ENCODE assay signal across 21 cellular contexts in the genomic region with DNA sequence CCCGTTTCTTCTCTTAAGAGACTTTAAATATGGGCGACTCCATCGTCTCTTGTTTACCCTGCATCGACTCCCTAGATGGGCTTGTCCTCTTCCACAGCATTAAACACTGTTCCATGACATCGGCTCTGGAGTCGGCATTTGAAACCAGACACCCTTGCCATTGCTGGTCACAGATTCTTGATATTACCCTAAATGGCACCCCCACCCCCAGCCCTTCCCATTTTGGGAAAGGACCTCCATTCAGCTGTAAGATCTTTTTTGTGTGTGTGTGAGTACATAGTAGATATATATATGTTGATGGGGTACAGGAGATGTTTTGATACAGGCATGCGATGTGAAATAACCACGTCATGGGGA. TPM values are rescaled to one million over a fixed set of nuclear protein-coding genes. Genes with fewer than 3 reads are reported as not detected.
DNase-seq lines count a peak whose midpoint lies in the region; ATAC-seq and TF ChIP-seq lines count a peak whose summit lies in the region.
"Had no signal": no experiment of that assay in that cellular context is flagged by ENCODE, and none has a peak within 500 bp of the region (broad histone marks: within the 10 kb centered on the region; RNA-seq: fewer than 3 reads in every experiment).

No MANE protein-coding gene starts in this region.

- CTCF ChIA-PET in activated CD8-positive, alpha-beta memory T cell treated with anti-CD3 and anti-CD28 coated beads, Interleukin-2, amount 10 ng/mL, durations not matched to agents 7 days and 5 days (lab: Charles Lee): no interaction called here

- H3K9me2 ChIP-seq in GM23338 (ENCODE audit: insufficient read depth): 0 out of 2 replicates have a peak, but pooled peaks cover 6% of the 10 kb centered on the region

- TF ChIP-seq CTCF in endodermal cell (conservative IDR thresholded peaks at IDR 0.05) (no peak), parathyroid adenoma (IDR thresholded peaks at IDR 0.05) (no peak), transverse colon (IDR thresholded peaks at IDR 0.05) (no peak), GM23338 (conservative IDR thresholded peaks at IDR 0.05; ENCODE audit: low read depth in 2 of 2) (no peak)

- H3K4me3 ChIP-seq in endodermal cell (ENCODE audit: low read length): no peak overlapping the region
- H3K4me3 ChIP-seq in parathyroid adenoma (ENCODE audit: low read depth, low read length): no peak overlapping the region
- no peak overlapping the region for H3K4me3 ChIP-seq in transverse colon
- H3K4me3 ChIP-seq in GM23338: no peak overlapping the region
- H3K4me3 ChIP-seq: A549 had no signal

- H3K9ac ChIP-seq in endodermal cell (ENCODE audit: extremely low read depth, low read length, poor library complexity, severe bottlenecking) (no peak overlapping the region), parathyroid adenoma (no peak overlapping the region)

- H3K4me1 ChIP-seq in endodermal cell (ENCODE audit: control insufficient read depth, insufficient read depth, low read length) (no peaks in the 10 kb centered on the region), parathyroid adenoma (peaks cover 3% of the 10 kb centered on the region), transverse colon (peaks cover 14 to 20% (median 19%) of the 10 kb centered on the region in 4 donors), GM23338 (ENCODE audit: insufficient read depth) (no peaks in the 10 kb centered on the region)
- H3K4me1 ChIP-seq: A549 had no signal

- DNase-seq in activated CD8-positive, alpha-beta memory T cell treated with anti-CD3 and anti-CD28 coated beads, Interleukin-2, amount 10 ng/mL, durations not matched to agents 7 days and 5 days: peak; percentile 23
- DNase-seq in activated CD8-positive, alpha-beta memory T cell treated with anti-CD3 and anti-CD28 coated beads, Interleukin-2, amount 50 U/mL, for 48 hours: no peak
- DNase-seq in endodermal cell: peak; percentile 20
- peak; percentile 7 for DNase-seq in transverse colon
- DNase-seq in effector CD4-positive, alpha-beta T cell: no peak
- DNase-seq in GM23338 (ENCODE audit: low spot score): no peak
- DNase-seq: activated CD4-positive, CD25-positive, alpha-beta regulatory T cell; activated naive CD8-positive, alpha-beta T cell treated with anti-CD3 and anti-CD28 coated beads, Interleukin-2, amount 10 ng/mL, durations not matched to agents 7 days and 5 days; EL; NCI-H2107; NCI-H510A treated with DMSO at 0.1 percent for 48 hours; RPMI8226; stimulated activated CD4-positive, alpha-beta T cell treated with anti-CD3 and anti-CD28 coated beads, Interleukin-2, amount 100 ng/mL, for 24 hours; stimulated activated naive CD4-positive, alpha-beta T cell; T-helper 9 cell; trophoblast cell had no signal

- no peaks in the 10 kb centered on the region for H3K9me3 Mint-ChIP-seq in activated CD8-positive, alpha-beta memory T cell treated with anti-CD3 and anti-CD28 coated beads, Interleukin-2, amount 10 ng/mL, durations not matched to agents 7 days and 5 days (ENCODE audit: low read depth)
- H3K9me3 Mint-ChIP-seq in endodermal cell (no peaks in the 10 kb centered on the region), GM23338 (no peaks in the 10 kb centered on the region)
- H3K9me3 Mint-ChIP-seq: activated naive CD8-positive, alpha-beta T cell treated with anti-CD3 and anti-CD28 coated beads, Interleukin-2, amount 10 ng/mL, durations not matched to agents 7 days and 5 days; memory B cell had no signal

- in situ Hi-C loops in transverse colon (cut with MboI; ENCODE audit: low pct_ligation_motif_present in 1 of 4, low pct_unique_long_range_greater_than_20kb in 1 of 4, low sequenced_read_pairs in 3 of 4): no loop called here

- 90 to 92% methylated on average over 2 to 8 of the region's 8 CpGs for whole genome bisulfite sequencing in endodermal cell (ENCODE audit: insufficient coverage in 1 of 2, insufficient read length in 1 of 2), 2 experiments
- 75 to 80% methylated on average over 6 to 8 of the region's 8 CpGs for WGBS in transverse colon (ENCODE audit: low coverage in 1 of 2), 2 donors

- H3K4me3 Mint-ChIP-seq in activated CD8-positive, alpha-beta memory T cell treated with anti-CD3 and anti-CD28 coated beads, Interleukin-2, amount 10 ng/mL, durations not matched to agents 7 days and 5 days: no peak overlapping the region
- H3K4me3 Mint-ChIP-seq in endodermal cell (no peak overlapping the region), GM23338 (no peak overlapping the region)
- H3K4me3 Mint-ChIP-seq: activated naive CD8-positive, alpha-beta T cell treated with anti-CD3 and anti-CD28 coated beads, Interleukin-2, amount 10 ng/mL, durations not matched to agents 7 days and 5 days; memory B cell had no signal

- no peak for TF ChIP-seq EP300 in transverse colon (IDR thresholded peaks at IDR 0.05; ENCODE audit: low read depth)

- H2AFZ ChIP-seq in parathyroid adenoma: no peak overlapping the region
- no peak overlapping the region for H2AFZ ChIP-seq in GM23338

- TF ChIP-seq POLR2A in transverse colon (IDR thresholded peaks at IDR 0.05): no peak

- no peaks in the 10 kb centered on the region for H4K20me1 ChIP-seq in GM23338 (replicated peaks; ENCODE audit: insufficient read depth)

- H3K4me2 ChIP-seq in parathyroid adenoma (ENCODE audit: low read length) (no peak overlapping the region), GM23338 (no peak overlapping the region)
- H3K4me2 ChIP-seq: A549 had no signal

- no peak overlapping the region for H3K27ac Mint-ChIP-seq in activated CD8-positive, alpha-beta memory T cell treated with anti-CD3 and anti-CD28 coated beads, Interleukin-2, amount 10 ng/mL, durations not matched to agents 7 days and 5 days
- H3K27ac Mint-ChIP-seq in endodermal cell (no peak overlapping the region), GM23338 (no peak overlapping the region)
- H3K27ac Mint-ChIP-seq: activated naive CD8-positive, alpha-beta T cell treated with anti-CD3 and anti-CD28 coated beads, Interleukin-2, amount 10 ng/mL, durations not matched to agents 7 days and 5 days; memory B cell had no signal

- no peaks in the 10 kb centered on the region for H3K27me3 Mint-ChIP-seq in activated CD8-positive, alpha-beta memory T cell treated with anti-CD3 and anti-CD28 coated beads, Interleukin-2, amount 10 ng/mL, durations not matched to agents 7 days and 5 days
- H3K27me3 Mint-ChIP-seq in endodermal cell (ENCODE audit: insufficient read depth) (peaks cover 10% of the 10 kb centered on the region), GM23338 (ENCODE audit: insufficient read depth, low read depth, poor library complexity) (peaks cover 16% of the 10 kb centered on the region)

- H3K9me3 ChIP-seq in endodermal cell (ENCODE audit: control insufficient read depth, low read length) (peaks cover under 1% of the 10 kb centered on the region), parathyroid adenoma (ENCODE audit: control insufficient read depth, low read length) (no peaks in the 10 kb centered on the region), transverse colon (no peaks in the 10 kb centered on the region)

- intact Hi-C loops in transverse colon (cut with DNase I; ENCODE audit: low total_unique reads): no loop called here

- H3K36me3 Mint-ChIP-seq in activated CD8-positive, alpha-beta memory T cell treated with anti-CD3 and anti-CD28 coated beads, Interleukin-2, amount 10 ng/mL, durations not matched to agents 7 days and 5 days: no peaks in the 10 kb centered on the region
- H3K36me3 Mint-ChIP-seq in endodermal cell (ENCODE audit: low read depth) (no peaks in the 10 kb centered on the region), GM23338 (ENCODE audit: low read depth) (no peaks in the 10 kb centered on the region; the same call in 2 of the 3 replicates)
- H3K36me3 Mint-ChIP-seq: activated naive CD8-positive, alpha-beta T cell treated with anti-CD3 and anti-CD28 coated beads, Interleukin-2, amount 10 ng/mL, durations not matched to agents 7 days and 5 days had no signal

- H3K27me3 ChIP-seq in endodermal cell (ENCODE audit: control insufficient read depth, insufficient read depth, low read length, poor library complexity, severe bottlenecking) (no peaks in the 10 kb centered on the region), parathyroid adenoma (ENCODE audit: control insufficient read depth, insufficient read depth, low read length) (no peaks in the 10 kb centered on the region), transverse colon (no peaks in the 10 kb centered on the region), GM23338 (ENCODE audit: insufficient read depth) (no peaks in the 10 kb centered on the region)

- H3K79me2 ChIP-seq in parathyroid adenoma: no peaks in the 10 kb centered on the region
- no peaks in the 10 kb centered on the region for H3K79me2 ChIP-seq in GM23338 (replicated peaks; ENCODE audit: insufficient read depth)

- H3F3A ChIP-seq in GM23338 (replicated peaks; ENCODE audit: low read depth): no peaks in the 10 kb centered on the region

- H3K36me3 ChIP-seq in endodermal cell (ENCODE audit: control insufficient read depth, insufficient read depth, low read length) (no peaks in the 10 kb centered on the region), parathyroid adenoma (ENCODE audit: control insufficient read depth, insufficient read depth, low read length) (no peaks in the 10 kb centered on the region), transverse colon (no peaks in the 10 kb centered on the region), GM23338 (ENCODE audit: insufficient read depth) (no peaks in the 10 kb centered on the region)

- no peak for ATAC-seq in activated CD8-positive, alpha-beta memory T cell treated with anti-CD3 and anti-CD28 coated beads, Interleukin-2, amount 10 ng/mL, durations not matched to agents 7 days and 5 days
- no peak for ATAC-seq in GM19395 (IDR thresholded peaks at IDR 0.05; ENCODE audit: unreplicated experiment)
- ATAC-seq in GM23338: no peak
- ATAC-seq: A549 had no signal

- H3K27ac ChIP-seq in endodermal cell (ENCODE audit: low read depth, low read length) (no peak overlapping the region), parathyroid adenoma (peak overlapping the region; percentile 31), transverse colon (peak overlapping the region in 1 of 4 donors; percentile 50), GM23338 (ENCODE audit: low read depth) (no peak overlapping the region)
- H3K27ac ChIP-seq: A549, C4-2B had no signal

- no peaks in the 10 kb centered on the region for H3K4me1 Mint-ChIP-seq in activated CD8-positive, alpha-beta memory T cell treated with anti-CD3 and anti-CD28 coated beads, Interleukin-2, amount 10 ng/mL, durations not matched to agents 7 days and 5 days
- H3K4me1 Mint-ChIP-seq in endodermal cell: peaks cover 5% of the 10 kb centered on the region
- H3K4me1 Mint-ChIP-seq in GM23338: peaks cover 2% of the 10 kb centered on the region; the same call in 1 of the 3 replicates
- H3K4me1 Mint-ChIP-seq: memory B cell had no signal

TF ChIP-seq in GM23338, 12 proteins besides CTCF, POLR2A, EP300 and RAD21 (continues in another document):
- TF ChIP-seq EZH2phosphoT487 (IDR thresholded peaks at IDR 0.05; ENCODE audit: unreplicated experiment): no peak

RNA-seq across cellular contexts. Expression of gene SH3PXD2B, which starts 51.1 kb away (rescaled TPM):
- total RNA-seq in activated CD8-positive, alpha-beta memory T cell treated with anti-CD3 and anti-CD28 coated beads, Interleukin-2, amount 10 ng/mL, durations not matched to agents 7 days and 5 days: under 1 TPM; 0.06 to 0.12 TPM
- total RNA-seq in endodermal cell (10 to 100 TPM; 62.2 to 74.9 TPM), transverse colon (10 to 100 TPM; 10.2 to 26.6 (median 14.6) TPM)
- 46.2 TPM for polyA plus RNA-seq in endodermal cell (2013, experiment 1 of 2)
- polyA plus RNA-seq in endodermal cell (2013, experiment 2 of 2): 45.0 TPM
- total RNA-seq in GM23338 (2014; rRNA removed; shearing (Covaris generic)): 50.1 and 52.5 TPM in 2 replicates
- 40.2 and 48.0 TPM in 2 replicates for polyA plus RNA-seq in GM23338 (2016; fragmentation: Nextera tagmentation; extraction: Ambion mirVana)

Comparison
In these comparisons a context has a peak if more than half of its experiments do, and no peak if none do; other contexts are left out.
1. DNase-seq: peak in activated CD8-positive, alpha-beta memory T cell treated with anti-CD3 and anti-CD28 coated beads, Interleukin-2, amount 10 ng/mL, durations not matched to agents 7 days and 5 days (single experiment), endodermal cell (single experiment) and transverse colon (single experiment); none in activated CD8-positive, alpha-beta memory T cell treated with anti-CD3 and anti-CD28 coated beads, Interleukin-2, amount 50 U/mL, for 48 hours (single experiment), effector CD4-positive, alpha-beta T cell (single experiment) and GM23338 (single experiment).
2. RNA of gene SH3PXD2B, which starts 51.1 kb away (total RNA-seq): 62.2 to 74.9 TPM in endodermal cell, 50.1 to 52.5 TPM in GM23338 and 10.2 to 26.6 TPM in transverse colon; 0.06 to 0.12 TPM in activated CD8-positive, alpha-beta memory T cell treated with anti-CD3 and anti-CD28 coated beads, Interleukin-2, amount 10 ng/mL, durations not matched to agents 7 days and 5 days; every median in the first group is over 10 times any median in the second.